18 cellular contexts compared by ENCODE assay signal in genomic region chr21:43936186-43936967, GRCh38.
A peak's percentile ranks its signal among the peaks of the same experiment; 100 is the strongest.
DNase-seq lines count a peak whose midpoint lies in the region; ATAC-seq and TF ChIP-seq lines count a peak whose summit lies in the region.
"Had no signal": no experiment of that assay in that cellular context is flagged by ENCODE, and none has a peak within 500 bp of the region (broad histone marks: within the 10 kb centered on the region; RNA-seq: fewer than 3 reads in every experiment).

No MANE protein-coding gene starts in this region.

- no peaks in the 10 kb centered on the region for H3K27me3 Mint-ChIP-seq in brain
- H3K27me3 Mint-ChIP-seq: CD4-positive, alpha-beta T cell had no signal

- TF ChIP-seq CTCF in brain (conservative IDR thresholded peaks at IDR 0.05) (no peak), lower lobe of right lung (IDR thresholded peaks at IDR 0.05) (no peak)

- no peaks in the 10 kb centered on the region for H3K27me3 ChIP-seq in lower lobe of right lung (ENCODE audit: low read depth)
- H3K27me3 ChIP-seq: brain microvascular endothelial cell, pancreas had no signal

- peaks cover 11% of the 10 kb centered on the region for H3K36me3 Mint-ChIP-seq in brain

- H3K9me3 ChIP-seq in lower lobe of right lung: no peaks in the 10 kb centered on the region
- H3K9me3 ChIP-seq: pancreas had no signal

- H3K27ac ChIP-seq in lower lobe of right lung (peak overlapping the region; percentile 53), substantia nigra (ENCODE audit: low read depth, low read length, poor library complexity, severe bottlenecking) (peak overlapping the region; percentile 52)
- H3K27ac ChIP-seq: brain microvascular endothelial cell, pancreas had no signal

- intact Hi-C loops in lower lobe of right lung (cut with DNase I): no loop called here

- H3K4me1 Mint-ChIP-seq in brain: peaks cover 39% of the 10 kb centered on the region

- no peak overlapping the region for H3K4me3 Mint-ChIP-seq in brain
- H3K4me3 Mint-ChIP-seq: T-helper 2 cell treated with Interferon-gamma antibody and Interleukin-4, amounts not matched to agents 5 μg/mL and 100 μg/mL, for 36 hours had no signal

- H3K4me3 ChIP-seq in lower lobe of right lung: no peak overlapping the region
- H3K4me3 ChIP-seq: pancreas had no signal

- ATAC-seq in lower lobe of right lung (no peak), HG03520 (IDR thresholded peaks at IDR 0.05; ENCODE audit: unreplicated experiment) (no peak), HG03039 (IDR thresholded peaks at IDR 0.05; ENCODE audit: unreplicated experiment) (no peak)

- peaks cover 21% of the 10 kb centered on the region for H3K36me3 ChIP-seq in lower lobe of right lung
- H3K36me3 ChIP-seq: brain microvascular endothelial cell, pancreas had no signal

- peaks cover 0 to 6% (median 0%) of the 10 kb centered on the region in 5 experiments for H3K9me3 Mint-ChIP-seq in brain
- H3K9me3 Mint-ChIP-seq: CD4-positive, alpha-beta T cell; T-helper 2 cell treated with Interferon-gamma antibody and Interleukin-4, amounts not matched to agents 5 μg/mL and 100 μg/mL, for 36 hours had no signal

- DNase-seq in NCI-H1092 treated with DMSO at 0.1 percent for 48 hours (lab: John Stamatoyannopoulos, UW) (peak; percentile 71), lower lobe of right lung (no peak), substantia nigra (lab: John Stamatoyannopoulos, UW) (peak in 11 of 49 donors; percentile 23 to 83 (median 37)), D341Med (ENCODE audit: low spot score) (no peak)
- DNase-seq: activated CD4-positive, alpha-beta T cell treated with anti-CD3 and anti-CD28 coated beads, Interleukin-2, amount 50 U/mL, for 4 hours; activated effector memory CD4-positive, alpha-beta T cell treated with Interleukin-2 at 50 U/mL for 16 hours; brain microvascular endothelial cell; CD4-positive, alpha-beta T cell; EL; HCEC 1CT; Kasumi-1; NCI-H1930; NCI-H774 had no signal

- H3K4me1 ChIP-seq in lower lobe of right lung: peaks cover 34% of the 10 kb centered on the region
- H3K4me1 ChIP-seq: pancreas had no signal

- H3K27ac Mint-ChIP-seq in brain: peak overlapping the region in 4 of 5 experiments; percentile 77 to 93 (median 90)
- H3K27ac Mint-ChIP-seq: CD4-positive, alpha-beta T cell; T-helper 2 cell treated with Interferon-gamma antibody and Interleukin-4, amounts not matched to agents 5 μg/mL and 100 μg/mL, for 36 hours had no signal
